Comparison of ENCODE assay signal across 1 cellular context in the genomic region with DNA sequence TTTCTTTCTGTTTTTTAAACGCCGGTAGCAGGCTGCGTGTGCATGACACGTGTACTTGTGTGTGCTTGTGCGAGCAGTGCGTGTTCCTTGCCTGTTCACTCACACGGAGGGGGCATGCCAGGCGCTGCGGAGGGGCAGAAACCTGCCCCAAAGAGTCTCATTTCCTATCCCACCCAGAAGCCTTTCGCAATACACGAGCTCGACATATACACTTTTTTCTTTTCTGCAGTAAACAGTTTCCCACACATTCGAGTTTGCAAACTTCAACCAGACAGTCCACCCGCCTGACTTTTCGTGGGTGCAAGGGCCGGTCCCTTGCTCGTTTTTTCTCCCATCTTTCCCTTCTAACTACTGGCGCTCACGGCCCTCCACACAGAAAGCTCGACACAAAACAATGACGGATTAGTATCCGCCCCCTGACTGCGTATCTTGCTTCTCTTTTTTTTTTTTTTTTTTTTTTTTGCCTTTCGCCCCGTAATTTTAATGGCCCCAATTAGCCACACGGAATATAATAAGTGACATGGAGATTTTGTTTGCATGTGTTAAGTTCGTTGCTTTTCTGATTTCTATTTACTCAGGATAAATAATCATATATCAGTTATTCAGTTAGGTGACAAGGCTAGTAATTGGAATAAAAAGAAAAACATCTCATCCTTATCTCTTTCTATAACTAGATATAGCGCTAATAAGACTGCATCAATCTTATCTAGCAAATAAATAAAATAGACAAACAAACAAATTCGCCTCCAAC.
TF ChIP-seq lines count a peak whose summit lies in the region.

No MANE protein-coding gene starts in this region.

TF ChIP-seq in SK-N-SH treated with all-trans-retinoic acid at 6 μM for 48 hours, 23 proteins besides CTCF, POLR2A, EP300 and RAD21 (continued from another document):
- TF ChIP-seq, protein P1, sequence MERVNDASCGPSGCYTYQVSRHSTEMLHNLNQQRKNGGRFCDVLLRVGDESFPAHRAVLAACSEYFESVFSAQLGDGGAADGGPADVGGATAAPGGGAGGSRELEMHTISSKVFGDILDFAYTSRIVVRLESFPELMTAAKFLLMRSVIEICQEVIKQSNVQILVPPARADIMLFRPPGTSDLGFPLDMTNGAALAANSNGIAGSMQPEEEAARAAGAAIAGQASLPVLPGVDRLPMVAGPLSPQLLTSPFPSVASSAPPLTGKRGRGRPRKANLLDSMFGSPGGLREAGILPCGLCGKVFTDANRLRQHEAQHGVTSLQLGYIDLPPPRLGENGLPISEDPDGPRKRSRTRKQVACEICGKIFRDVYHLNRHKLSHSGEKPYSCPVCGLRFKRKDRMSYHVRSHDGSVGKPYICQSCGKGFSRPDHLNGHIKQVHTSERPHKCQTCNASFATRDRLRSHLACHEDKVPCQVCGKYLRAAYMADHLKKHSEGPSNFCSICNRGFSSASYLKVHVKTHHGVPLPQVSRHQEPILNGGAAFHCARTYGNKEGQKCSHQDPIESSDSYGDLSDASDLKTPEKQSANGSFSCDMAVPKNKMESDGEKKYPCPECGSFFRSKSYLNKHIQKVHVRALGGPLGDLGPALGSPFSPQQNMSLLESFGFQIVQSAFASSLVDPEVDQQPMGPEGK (CRISPR knock-in tag; IDR thresholded peaks at IDR 0.05; ENCODE audit: borderline replicate concordance), result no peak
- no peak for TF ChIP-seq ARNTL (CRISPR knock-in tag; IDR thresholded peaks at IDR 0.05; ENCODE audit: borderline replicate concordance, low read depth)
